Comparison of ENCODE assay signal across 1 cellular context in the genomic region with DNA sequence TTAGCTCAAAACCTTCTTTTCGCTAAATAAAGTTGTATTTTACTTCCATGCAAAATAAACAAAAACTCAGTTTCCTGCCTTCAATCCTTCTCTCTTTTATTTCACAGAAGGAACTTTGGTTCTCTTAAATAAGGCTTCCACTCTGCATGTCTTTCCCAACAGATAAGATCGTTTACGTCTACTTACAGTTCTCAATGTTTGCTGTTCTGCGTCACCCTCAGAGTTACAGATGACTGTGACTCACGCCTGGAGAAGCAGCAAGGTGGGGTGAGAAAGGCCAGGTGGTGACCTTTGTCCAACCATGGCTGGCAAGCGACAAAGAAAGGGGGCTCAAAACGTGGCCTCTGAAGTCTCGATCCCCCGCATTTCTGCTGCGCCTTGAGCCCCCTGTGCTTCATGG.
A peak's percentile ranks its signal among the peaks of the same experiment; 100 is the strongest.
TF ChIP-seq lines count a peak whose summit lies in the region.

No MANE protein-coding gene starts in this region.

TF ChIP-seq in HepG2, 621 proteins besides CTCF, POLR2A, EP300 and RAD21 (continued from another document):
- TF ChIP-seq, protein P1, sequence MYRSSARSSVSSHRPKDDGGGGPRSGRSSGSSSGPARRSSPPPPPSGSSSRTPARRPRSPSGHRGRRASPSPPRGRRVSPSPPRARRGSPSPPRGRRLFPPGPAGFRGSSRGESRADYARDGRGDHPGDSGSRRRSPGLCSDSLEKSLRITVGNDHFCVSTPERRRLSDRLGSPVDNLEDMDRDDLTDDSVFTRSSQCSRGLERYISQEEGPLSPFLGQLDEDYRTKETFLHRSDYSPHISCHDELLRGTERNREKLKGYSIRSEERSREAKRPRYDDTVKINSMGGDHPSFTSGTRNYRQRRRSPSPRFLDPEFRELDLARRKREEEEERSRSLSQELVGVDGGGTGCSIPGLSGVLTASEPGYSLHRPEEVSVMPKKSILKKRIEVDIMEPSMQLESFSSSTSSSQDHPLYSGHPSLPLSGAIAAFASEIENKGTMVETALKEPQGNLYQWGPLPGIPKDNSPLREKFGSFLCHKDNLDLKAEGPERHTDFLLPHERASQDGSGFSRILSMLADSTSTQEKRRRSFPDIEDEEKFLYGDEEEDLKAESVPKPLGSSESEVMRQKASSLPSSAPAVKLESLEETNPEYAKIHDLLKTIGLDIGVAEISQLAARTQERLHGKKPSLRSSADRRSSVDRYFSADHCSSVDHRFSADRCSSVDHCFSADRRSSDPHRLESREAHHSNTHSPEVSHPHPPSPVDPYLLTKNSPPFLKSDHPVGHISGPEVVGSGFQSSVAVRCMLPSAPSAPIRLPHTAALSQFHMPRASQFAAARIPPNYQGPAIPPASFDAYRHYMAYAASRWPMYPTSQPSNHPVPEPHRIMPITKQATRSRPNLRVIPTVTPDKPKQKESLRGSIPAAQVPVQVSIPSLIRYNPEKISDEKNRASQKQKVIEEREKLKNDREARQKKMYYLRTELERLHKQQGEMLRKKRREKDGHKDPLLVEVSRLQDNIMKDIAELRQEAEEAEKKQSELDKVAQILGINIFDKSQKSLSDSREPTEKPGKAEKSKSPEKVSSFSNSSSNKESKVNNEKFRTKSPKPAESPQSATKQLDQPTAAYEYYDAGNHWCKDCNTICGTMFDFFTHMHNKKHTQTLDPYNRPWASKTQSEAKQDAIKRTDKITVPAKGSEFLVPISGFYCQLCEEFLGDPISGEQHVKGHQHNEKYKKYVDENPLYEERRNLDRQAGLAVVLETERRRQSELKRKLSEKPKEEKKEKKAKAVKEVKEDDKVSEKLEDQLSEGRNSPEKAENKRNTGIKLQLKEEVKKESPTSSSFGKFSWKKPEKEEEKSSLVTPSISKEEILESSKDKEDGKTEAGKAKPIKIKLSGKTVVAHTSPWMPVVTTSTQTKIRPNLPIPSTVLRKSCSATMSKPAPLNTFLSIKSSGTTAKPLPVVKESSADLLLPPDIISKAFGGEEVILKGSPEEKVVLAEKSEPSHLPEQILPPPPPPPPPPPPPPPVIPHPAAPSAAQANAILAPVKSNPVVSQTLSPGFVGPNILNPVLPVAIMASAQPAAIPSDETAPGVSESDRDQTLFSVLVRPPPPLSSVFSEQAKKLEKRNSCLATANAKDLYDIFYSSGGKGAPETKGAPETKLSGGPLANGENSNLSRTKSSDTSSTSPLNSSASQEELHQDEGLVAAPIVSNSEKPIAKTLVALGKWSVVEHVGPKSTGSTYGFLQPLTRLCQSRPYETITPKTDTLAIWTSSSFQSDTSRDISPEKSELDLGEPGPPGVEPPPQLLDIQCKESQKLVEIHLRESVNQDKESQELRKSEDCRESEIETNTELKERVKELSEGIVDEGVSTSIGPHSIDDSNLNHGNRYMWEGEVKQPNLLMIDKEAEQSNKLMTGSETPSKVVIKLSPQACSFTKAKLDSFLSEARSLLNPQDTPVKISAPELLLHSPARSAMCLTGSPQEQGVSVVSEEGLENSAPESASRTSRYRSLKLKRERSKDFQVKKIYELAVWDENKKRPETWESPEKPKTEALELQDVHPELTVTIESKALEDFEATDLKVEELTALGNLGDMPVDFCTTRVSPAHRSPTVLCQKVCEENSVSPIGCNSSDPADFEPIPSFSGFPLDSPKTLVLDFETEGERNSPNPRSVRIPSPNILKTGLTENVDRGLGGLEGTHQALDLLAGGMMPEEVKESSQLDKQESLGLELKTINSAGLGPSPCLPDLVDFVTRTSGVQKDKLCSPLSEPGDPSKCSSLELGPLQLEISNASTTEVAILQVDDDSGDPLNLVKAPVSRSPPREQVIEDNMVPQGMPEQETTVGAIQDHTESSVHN (CRISPR knock-in tag; IDR thresholded peaks at IDR 0.05), result no peak
- TF ChIP-seq NR2F1 (CRISPR knock-in tag; IDR thresholded peaks at IDR 0.05) (peak; percentile 36 to 50; a peak in 2 of 4 replicates), TCF12 (IDR thresholded peaks at IDR 0.05) (no peak), TCF12 (CRISPR knock-in tag; IDR thresholded peaks at IDR 0.05) (no peak), NAIF1 (CRISPR knock-in tag; IDR thresholded peaks at IDR 0.05; ENCODE audit: borderline replicate concordance) (no peak), TSC22D2 (CRISPR knock-in tag; IDR thresholded peaks at IDR 0.05; ENCODE audit: borderline replicate concordance) (no peak), RARA (CRISPR knock-in tag; IDR thresholded peaks at IDR 0.05) (peak; percentile 67), ZBTB7A (CRISPR knock-in tag; IDR thresholded peaks at IDR 0.05) (no peak), ZSCAN31 (CRISPR knock-in tag; IDR thresholded peaks at IDR 0.05; ENCODE audit: low read depth) (no peak), SIN3B (IDR thresholded peaks at IDR 0.05; ENCODE audit: low read length) (no peak), SSRP1 (CRISPR knock-in tag; IDR thresholded peaks at IDR 0.05) (no peak), ZNF672 (CRISPR knock-in tag; IDR thresholded peaks at IDR 0.05) (no peak), PHF20 (CRISPR knock-in tag; IDR thresholded peaks at IDR 0.05) (no peak), FOSL1 (CRISPR knock-in tag; IDR thresholded peaks at IDR 0.05; ENCODE audit: borderline replicate concordance) (peak; percentile 27; the same call in 1 of the 2 replicates)
- TF ChIP-seq, protein P2, sequence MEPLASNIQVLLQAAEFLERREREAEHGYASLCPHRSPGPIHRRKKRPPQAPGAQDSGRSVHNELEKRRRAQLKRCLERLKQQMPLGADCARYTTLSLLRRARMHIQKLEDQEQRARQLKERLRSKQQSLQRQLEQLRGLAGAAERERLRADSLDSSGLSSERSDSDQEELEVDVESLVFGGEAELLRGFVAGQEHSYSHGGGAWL (CRISPR knock-in tag; IDR thresholded peaks at IDR 0.05), result no peak
- TF ChIP-seq, protein P3, sequence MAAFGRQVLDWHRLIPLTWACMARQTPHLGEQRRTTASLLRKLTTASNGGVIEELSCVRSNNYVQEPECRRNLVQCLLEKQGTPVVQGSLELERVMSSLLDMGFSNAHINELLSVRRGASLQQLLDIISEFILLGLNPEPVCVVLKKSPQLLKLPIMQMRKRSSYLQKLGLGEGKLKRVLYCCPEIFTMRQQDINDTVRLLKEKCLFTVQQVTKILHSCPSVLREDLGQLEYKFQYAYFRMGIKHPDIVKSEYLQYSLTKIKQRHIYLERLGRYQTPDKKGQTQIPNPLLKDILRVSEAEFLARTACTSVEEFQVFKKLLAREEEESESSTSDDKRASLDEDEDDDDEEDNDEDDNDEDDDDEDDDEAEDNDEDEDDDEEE (CRISPR knock-in tag; IDR thresholded peaks at IDR 0.05), result no peak
